ENCODE assay signal across 16 cellular contexts in genomic region chr3:171129827-171130226, GRCh38.
A peak's percentile ranks its signal among the peaks of the same experiment; 100 is the strongest.
DNase-seq lines count a peak whose midpoint lies in the region; ATAC-seq and TF ChIP-seq lines count a peak whose summit lies in the region.
"Had no signal": no experiment of that assay in that cellular context is flagged by ENCODE, and none has a peak within 500 bp of the region (broad histone marks: within the 10 kb centered on the region; RNA-seq: fewer than 3 reads in every experiment).

No MANE protein-coding gene starts in this region.

- H4K20me1 ChIP-seq in IMR-90 (ENCODE audit: insufficient read depth, low read length) = no peaks in the 10 kb centered on the region
- H4K20me1 ChIP-seq: BLaER1 treated with 17β-estradiol and CSF1 and Interleukin-3, amounts not matched to agents 10 nM and 100 nM had no signal

- H3K79me1 ChIP-seq in IMR-90 (ENCODE audit: low read depth in 1 of 2, low read length in 2 of 2) = no peaks in the 10 kb centered on the region
- H3K79me1 ChIP-seq in mesenchymal stem cell (replicated peaks; ENCODE audit: low read length, poor library complexity, severe bottlenecking) = peaks cover 4% of the 10 kb centered on the region

- H2BK120ac ChIP-seq in IMR-90 (ENCODE audit: low read depth, low read length) (no peak overlapping the region), mesenchymal stem cell (ENCODE audit: low read depth, low read length) (no peak overlapping the region)

- H2AK9ac ChIP-seq in IMR-90 (replicated peaks; ENCODE audit: low read depth, low read length, poor library complexity) = no peak overlapping the region

- H4K8ac ChIP-seq in IMR-90 (ENCODE audit: low read depth in 2 of 2, low read length in 2 of 2) (no peak overlapping the region), mesenchymal stem cell (ENCODE audit: low read length) (no peak overlapping the region)

- no peak overlapping the region for H4K5ac ChIP-seq in IMR-90 (ENCODE audit: low read depth, low read length)

- H3K9me3 ChIP-seq in IMR-90 (ENCODE audit: control insufficient read depth, insufficient read depth, low read length) = no peaks in the 10 kb centered on the region
- no peaks in the 10 kb centered on the region for H3K9me3 ChIP-seq in mesenchymal stem cell (ENCODE audit: control insufficient read depth, low read length)
- no peaks in the 10 kb centered on the region for H3K9me3 ChIP-seq in mucosa of descending colon
- H3K9me3 ChIP-seq: BLaER1 treated with 17β-estradiol and CSF1 and Interleukin-3, amounts not matched to agents 10 nM and 100 nM; esophagus muscularis mucosa; neutrophil; SJCRH30; upper lobe of right lung had no signal

- H4K91ac ChIP-seq in IMR-90 (ENCODE audit: insufficient read depth, low read depth, low read length) (no peak overlapping the region), mesenchymal stem cell (ENCODE audit: low read length) (no peak overlapping the region)

- H3K56ac ChIP-seq in IMR-90 (ENCODE audit: extremely low read depth, insufficient read depth, low read length) = no peak overlapping the region

- no peaks in the 10 kb centered on the region for H3K36me3 ChIP-seq in BJ (ENCODE audit: control insufficient read depth, insufficient read depth, low read length)
- H3K36me3 ChIP-seq in IMR-90 (ENCODE audit: control insufficient read depth, insufficient read depth, low read length) = peaks cover 4% of the 10 kb centered on the region; the same call in 1 of the 2 replicates
- H3K36me3 ChIP-seq in mesenchymal stem cell (ENCODE audit: control insufficient read depth in 1 of 2, insufficient read depth in 2 of 2, low read depth in 1 of 2, low read length in 2 of 2) = peaks cover 2 to 4% of the 10 kb centered on the region in 2 experiments
- no peaks in the 10 kb centered on the region for H3K36me3 ChIP-seq in mucosa of descending colon (ENCODE audit: low read depth)
- H3K36me3 ChIP-seq: neutrophil, SJCRH30, upper lobe of right lung had no signal

- H3K9ac ChIP-seq in IMR-90 (ENCODE audit: low read depth, low read length) (no peak overlapping the region), mesenchymal stem cell (ENCODE audit: low read length) (no peak overlapping the region)
- H3K9ac ChIP-seq: BLaER1 treated with 17β-estradiol and CSF1 and Interleukin-3, amounts not matched to agents 10 nM and 100 nM had no signal

- 100% methylated on average over 1 of the region's 2 CpGs; no CpG with 5 or more reads in 1 of the 2 experiments for WGBS in IMR-90 (ENCODE audit: extremely low coverage in 2 of 2, insufficient read length in 1 of 2), 2 experiments
- WGBS in mesenchymal stem cell = 60% methylated on average over 2 of the region's 2 CpGs

- H3K4me3 ChIP-seq in BJ (ENCODE audit: low read depth, low read length) (no peak overlapping the region), IMR-90 (ENCODE audit: insufficient read depth, low read depth, low read length) (no peak overlapping the region), mesenchymal stem cell (ENCODE audit: insufficient read depth in 1 of 2, low read depth in 1 of 2, low read length in 2 of 2) (no peak overlapping the region), mucosa of descending colon (no peak overlapping the region)
- H3K4me3 ChIP-seq: BLaER1 treated with 17β-estradiol and CSF1 and Interleukin-3, amounts not matched to agents 10 nM and 100 nM; esophagus muscularis mucosa; SJCRH30; upper lobe of right lung had no signal

- no peak overlapping the region for H2BK20ac ChIP-seq in IMR-90 (ENCODE audit: low read depth, low read length)

- no TSS peak for BruUV-seq in IMR-90 (replicated peaks; lab: Mats Ljungman, UMichigan)

- H2BK5ac ChIP-seq in IMR-90 (ENCODE audit: low read depth, low read length, poor library complexity, severe bottlenecking) (no peak overlapping the region), mesenchymal stem cell (ENCODE audit: low read depth, low read length, poor library complexity, severe bottlenecking) (peak overlapping the region; percentile 92)

- ATAC-seq in IMR-90 (ENCODE audit: low read depth) (peak; percentile 48; the same call in 1 of the 2 replicates), mucosa of descending colon (no peak), sciatic nerve (no peak)
- ATAC-seq: activated T-cell treated with anti-CD3 and anti-CD28 coated beads, Interleukin-2, amount 50 U/mL, for 4 hours; stimulated activated naive B cell treated with anti-CD40 and anti-IgM and Interleukin-4, amounts not matched to agents 10 μg/mL and 1 μg/mL and 100 μg/mL, for 72 hours; upper lobe of right lung had no signal

- H3K18ac ChIP-seq in IMR-90 (ENCODE audit: low read depth, low read length) (no peak overlapping the region), mesenchymal stem cell (ENCODE audit: low read depth in 1 of 2, low read length in 2 of 2) (no peak overlapping the region)

- CTCF ChIA-PET in BJ (lab: Yijun Ruan, JAX) = no interaction called here
- CTCF ChIA-PET in IMR-90 (lab: Yijun Ruan, JAX) = no interaction called here

- DNase-seq in BJ (ENCODE audit: low read depth) = no peak
- DNase-seq in IMR-90 = peak; percentile 66
- peak in 1 of 61 donors; percentile 12 for DNase-seq in caudate nucleus (lab: John Stamatoyannopoulos, UW)
- DNase-seq in mesenchymal stem cell = peak; percentile 18
- no peak for DNase-seq in ureter (ENCODE audit: low spot score)
- no peak for DNase-seq in NCI-H2029 (lab: John Stamatoyannopoulos, UW)
- DNase-seq in mucosa of descending colon = no peak
- no peak for DNase-seq in sciatic nerve (ENCODE audit: low spot score)
- DNase-seq: activated CD4-positive, alpha-beta T cell treated with anti-CD3 and anti-CD28 coated beads, Interleukin-2, amount 50 U/mL, for 1 hour; activated T-cell treated with anti-CD3 and anti-CD28 coated beads, Interleukin-2, amount 50 U/mL, for 4 hours; stimulated activated naive B cell treated with anti-CD40 and anti-IgM and Interleukin-4, amounts not matched to agents 10 μg/mL and 1 μg/mL and 100 μg/mL, for 72 hours; upper lobe of right lung had no signal

- H3K14ac ChIP-seq in IMR-90 (replicated peaks; ENCODE audit: low read depth, low read length) (0 out of 2 replicates have a peak overlapping the region, but pooled peaks have one; percentile 22), mesenchymal stem cell (ENCODE audit: low read length in 2 of 2) (no peak overlapping the region)

- no peaks in the 10 kb centered on the region for H3K27me3 ChIP-seq in BJ (ENCODE audit: control insufficient read depth, insufficient read depth, low read length)
- no peaks in the 10 kb centered on the region for H3K27me3 ChIP-seq in IMR-90 (ENCODE audit: control insufficient read depth, insufficient read depth, low read length)
- H3K27me3 ChIP-seq in mesenchymal stem cell (ENCODE audit: control insufficient read depth in 1 of 2, insufficient read depth in 1 of 2, low read length in 2 of 2) = no peaks in the 10 kb centered on the region
- H3K27me3 ChIP-seq: BLaER1 treated with 17β-estradiol and CSF1 and Interleukin-3, amounts not matched to agents 10 nM and 100 nM; esophagus muscularis mucosa; neutrophil; SJCRH30; upper lobe of right lung had no signal

- no peak overlapping the region for H2BK12ac ChIP-seq in mesenchymal stem cell (ENCODE audit: low read length in 2 of 2)

- H3K4me2 ChIP-seq in IMR-90 (ENCODE audit: low read depth, low read length) (no peak overlapping the region), mesenchymal stem cell (ENCODE audit: low read length, poor library complexity, severe bottlenecking) (no peak overlapping the region)
- H3K4me2 ChIP-seq: BLaER1 treated with 17β-estradiol and CSF1 and Interleukin-3, amounts not matched to agents 10 nM and 100 nM had no signal

- 0 out of 2 replicates have a peak, but pooled peaks cover 2% of the 10 kb centered on the region for H3K9me1 ChIP-seq in IMR-90 (ENCODE audit: insufficient read depth, low read length)

- dilution Hi-C loops in IMR-90 (cut with HindIII; ENCODE audit: low sequenced_read_pairs, unreplicated experiment) = no loop called here

- H3K23ac ChIP-seq in IMR-90 (ENCODE audit: low read depth, low read length) (no peak overlapping the region), mesenchymal stem cell (ENCODE audit: low read length in 2 of 2) (no peak overlapping the region)

- in situ Hi-C loops in IMR-90 (cut with MboI; ENCODE audit: low sequenced_read_pairs) = no loop called here

- H3K27ac ChIP-seq in IMR-90 (ENCODE audit: insufficient read depth, low read length) = no peak overlapping the region
- H3K27ac ChIP-seq in caudate nucleus (ENCODE audit: low read depth, low read length) = peak overlapping the region; percentile 81
- H3K27ac ChIP-seq in mesenchymal stem cell (ENCODE audit: low read length, poor library complexity, severe bottlenecking) = peak overlapping the region; percentile 94
- H3K27ac ChIP-seq: BLaER1 treated with 17β-estradiol and CSF1 and Interleukin-3, amounts not matched to agents 10 nM and 100 nM; esophagus muscularis mucosa; neutrophil; SJCRH30; upper lobe of right lung had no signal

- no peak overlapping the region; the same call in 1 of the 2 replicates for H3K4ac ChIP-seq in IMR-90 (ENCODE audit: low read depth, low read length)
- no peak overlapping the region for H3K4ac ChIP-seq in mesenchymal stem cell (ENCODE audit: low read depth in 1 of 2, low read length in 2 of 2)

- TF ChIP-seq RAD21 in IMR-90 (IDR thresholded peaks at IDR 0.05; ENCODE audit: low read length) = no peak

- POLR2A ChIA-PET in BJ (lab: Charles Lee) = no interaction called here
- POLR2A ChIA-PET in IMR-90 (lab: Charles Lee; ENCODE audit: unreplicated experiment) = no interaction called here

- H2AFZ ChIP-seq in IMR-90 (replicated peaks; ENCODE audit: low read length, poor library complexity) (no peak overlapping the region), mesenchymal stem cell (ENCODE audit: low read depth, low read length) (no peak overlapping the region)

- TF ChIP-seq CTCF in BJ (IDR thresholded peaks at IDR 0.05; ENCODE audit: insufficient read depth, low read depth, low read length) (peak; percentile 20; the same call in 1 of the 2 replicates), IMR-90 (conservative IDR thresholded peaks at IDR 0.05; ENCODE audit: low read depth, low read length) (no peak), mucosa of descending colon (IDR thresholded peaks at IDR 0.05) (no peak)

- H2BK15ac ChIP-seq in IMR-90 (ENCODE audit: low read depth, low read length) = no peak overlapping the region; the same call in 2 of the 3 replicates
- H2BK15ac ChIP-seq in mesenchymal stem cell (ENCODE audit: low read depth, poor library complexity, severe bottlenecking) = no peak overlapping the region

- TF ChIP-seq POLR2A in IMR-90 (IDR thresholded peaks at IDR 0.05; ENCODE audit: low read depth, low read length) = no peak

- H2AK5ac ChIP-seq in IMR-90 (ENCODE audit: low read depth, low read length) (no peak overlapping the region), mesenchymal stem cell (ENCODE audit: low read length, severe bottlenecking) (peak overlapping the region; percentile 38)

- intact Hi-C loops in IMR-90 (cut with micrococcal nuclease) (no loop called here), mucosa of descending colon (cut with DNase I, micrococcal nuclease) (no loop called here), sciatic nerve (cut with DNase I) (no loop called here)

- H3K4me1 ChIP-seq in IMR-90 (ENCODE audit: control insufficient read depth, insufficient read depth, low read length) (peaks cover 5% of the 10 kb centered on the region), mesenchymal stem cell (ENCODE audit: control insufficient read depth, insufficient read depth, low read depth, low read length) (peaks cover 12% of the 10 kb centered on the region), mucosa of descending colon (ENCODE audit: low read depth) (no peaks in the 10 kb centered on the region)
- H3K4me1 ChIP-seq: esophagus muscularis mucosa, SJCRH30, upper lobe of right lung had no signal

Comparison
In these comparisons a context has a peak if more than half of its experiments do, and no peak if none do; other contexts are left out.
1. DNase-seq: peak in IMR-90 (single experiment) and mesenchymal stem cell (single experiment); none in BJ (single experiment), ureter (single experiment), NCI-H2029 (single experiment), mucosa of descending colon (0 of 3) and sciatic nerve (single experiment).